35 cellular contexts compared by ENCODE assay signal in genomic region chr18:52387246-52387645, GRCh38. TPM values are rescaled to one million over a fixed set of nuclear protein-coding genes. Genes with fewer than 3 reads are reported as not detected.
"Had no signal": no experiment of that assay in that cellular context is flagged by ENCODE, and none has a peak within 500 bp of the region (broad histone marks: within the 10 kb centered on the region; RNA-seq: fewer than 3 reads in every experiment).

No MANE protein-coding gene starts in this region.

- H3K4me3 ChIP-seq: MG63, Peyer's patch, SJSA1 had no signal

- H3K9me3 ChIP-seq: MG63, Peyer's patch, SJSA1 had no signal

- H3K4me1 ChIP-seq: Peyer's patch, SJSA1 had no signal

- DNase-seq: activated B cell treated with CpG ODN at 0.5 μM for 24 hours; activated CD4-positive, alpha-beta memory T cell treated with anti-CD3 and anti-CD28 coated beads for 36 hours; activated CD4-positive, alpha-beta T cell treated with anti-CD3 and anti-CD28 coated beads for 4 hours; activated CD4-positive, alpha-beta T cell treated with anti-CD3 and anti-CD28 coated beads, Interleukin-2, amount 50 U/mL, for 1 hour; activated CD4-positive, CD25-positive, alpha-beta regulatory T cell treated with anti-CD3 and anti-CD28 coated beads, Interleukin-2, amount 50 U/mL, for 72 hours; activated CD8-positive, alpha-beta memory T cell treated with anti-CD3 and anti-CD28 coated beads, Interleukin-2, amount 50 U/mL, for 4 hours; activated effector memory CD4-positive, alpha-beta T cell treated with Interleukin-2 at 50 U/mL for 16 hours; activated naive CD4-positive, alpha-beta T cell treated with anti-CD3 and anti-CD28 coated beads, Interleukin-2, amount 10 ng/mL, durations not matched to agents 7 days and 5 days; activated naive CD8-positive, alpha-beta T cell treated with anti-CD3 and anti-CD28 coated beads, Interleukin-2, amount 50 U/mL, for 24 hours; activated T-cell treated with anti-CD3 and anti-CD28 coated beads, Interleukin-2, amount 50 U/mL, for 48 hours; amniotic stem cell; aorta; brain microvascular endothelial cell; central memory CD4-positive, alpha-beta T cell; Kasumi-1; KBM-7; MG63; NCI-H1092; NCI-H1436 treated with DMSO at 0.1 percent for 48 hours; NCI-H187 treated with DMSO at 0.1 percent for 48 hours; NCI-H2081; NCI-H510A; NCI-H526; NK-92 treated with Interleukin-12 subunit alpha and Interleukin-12 subunit beta, amount 100 ng/mL, for 24 hours; PC-3; Peyer's patch; RPMI8226; SHP77 treated with DMSO at 0.1 percent for 48 hours; SW 1271; T-helper 1 cell; T-helper 2 cell; T-helper 9 cell had no signal

- H3K27ac ChIP-seq: brain microvascular endothelial cell, Peyer's patch, SJSA1, VCaP had no signal

- H3K36me3 ChIP-seq: brain microvascular endothelial cell, MG63, Peyer's patch, SJSA1 had no signal

- H3K27me3 ChIP-seq: brain microvascular endothelial cell, MG63, Peyer's patch, SJSA1 had no signal

RNA-seq across cellular contexts. Expression of gene DCC, which starts 47.2 kb away (rescaled TPM):
- total RNA-seq: activated B cell treated with CpG ODN at 0.5 μM for 24 hours; activated CD4-positive, alpha-beta memory T cell treated with anti-CD3 and anti-CD28 coated beads for 36 hours; PC-3; SJSA1 had no signal
- polyA plus RNA-seq: aorta, IgD-negative memory B cell had no signal
